11 cellular contexts compared by ENCODE assay signal in genomic region chr9:121372239-121372562, GRCh38. TPM values are rescaled to one million over a fixed set of nuclear protein-coding genes. Genes with fewer than 3 reads are reported as not detected.
DNase-seq lines count a peak whose midpoint lies in the region; ATAC-seq and TF ChIP-seq lines count a peak whose summit lies in the region.
"Had no signal": no experiment of that assay in that cellular context is flagged by ENCODE, and none has a peak within 500 bp of the region (broad histone marks: within the 10 kb centered on the region; RNA-seq: fewer than 3 reads in every experiment).

No MANE protein-coding gene starts in this region.

- H3K4me1 ChIP-seq in BLaER1 treated with 17β-estradiol and CSF1 and Interleukin-3, amounts not matched to agents 10 nM and 100 nM: peaks cover 11 to 36% (median 24%) of the 10 kb centered on the region in 10 experiments
- H3K4me1 ChIP-seq in right lobe of liver (peaks cover 0 to 42% (median 15%) of the 10 kb centered on the region in 4 donors), spleen (peaks cover 4 to 63% (median 42%) of the 10 kb centered on the region in 6 donors)

- DNase-seq in T-helper 17 cell (no peak), right lobe of liver (no peak), spleen (no peak), DMS79 (lab: John Stamatoyannopoulos, UW) (no peak), omental fat pad (ENCODE audit: low spot score) (no peak)
- DNase-seq: activated CD4-positive, alpha-beta T cell treated with anti-CD3 and anti-CD28 coated beads, Interleukin-2, amount 50 U/mL, for 1 hour; NCI-H2081 treated with DMSO at 0.1 percent for 48 hours had no signal

- no peak for ATAC-seq in T-helper 17 cell
- no peak for ATAC-seq in right lobe of liver
- ATAC-seq in omental fat pad (ENCODE audit: low FRiP score): no peak
- ATAC-seq in GM18520 (IDR thresholded peaks at IDR 0.05; ENCODE audit: unreplicated experiment): no peak
- ATAC-seq in HG03520 (IDR thresholded peaks at IDR 0.05; ENCODE audit: unreplicated experiment): no peak

- H4K20me1 ChIP-seq in BLaER1 treated with 17β-estradiol and CSF1 and Interleukin-3, amounts not matched to agents 10 nM and 100 nM: no peaks in the 10 kb centered on the region

- TF ChIP-seq CTCF in right lobe of liver (IDR thresholded peaks at IDR 0.05) (no peak), spleen (IDR thresholded peaks at IDR 0.05 in 8 of 11, conservative IDR thresholded peaks at IDR 0.05 in 3 of 11) (no peak), omental fat pad (IDR thresholded peaks at IDR 0.05) (no peak)

- TF ChIP-seq POLR2A in right lobe of liver (IDR thresholded peaks at IDR 0.05) (no peak), spleen (IDR thresholded peaks at IDR 0.05) (no peak)

- H3K36me3 Mint-ChIP-seq in T-helper 17 cell (ENCODE audit: low read depth): no peaks in the 10 kb centered on the region

- H3K36me3 ChIP-seq in BLaER1 treated with 17β-estradiol and CSF1 and Interleukin-3, amounts not matched to agents 10 nM and 100 nM: no peaks in the 10 kb centered on the region
- H3K36me3 ChIP-seq in right lobe of liver: no peaks in the 10 kb centered on the region
- no peaks in the 10 kb centered on the region for H3K36me3 ChIP-seq in spleen

- no peak overlapping the region for H3K4me3 Mint-ChIP-seq in T-helper 17 cell

- H3K4me1 Mint-ChIP-seq in T-helper 17 cell: peaks cover 26% of the 10 kb centered on the region

- intact Hi-C loops in right lobe of liver (cut with DNase I) (loop anchor here (5.0 kb wide), 1 partner anchor 50 kb away; no protein-coding TSS in a partner anchor), spleen (cut with DNase I; ENCODE audit: low total_unique reads) (loop anchor here (10.0 kb wide), 1 partner anchor 47 kb away; no protein-coding TSS in a partner anchor)

- H3K27ac ChIP-seq in BLaER1 treated with 17β-estradiol and CSF1 and Interleukin-3, amounts not matched to agents 10 nM and 100 nM: no peak overlapping the region
- H3K27ac ChIP-seq in right lobe of liver (peak overlapping the region; percentile 83 to 98 (median 98)), spleen (peak overlapping the region in 7 of 8 donors; percentile 0 to 97 (median 95))
- H3K27ac ChIP-seq: HL-60 had no signal

- H3K27ac Mint-ChIP-seq in T-helper 17 cell: peak overlapping the region; percentile 90

- peaks cover 5 to 21% (median 14%) of the 10 kb centered on the region in 11 experiments; a peak in 19 of 22 replicates for H3K9me3 ChIP-seq in BLaER1 treated with 17β-estradiol and CSF1 and Interleukin-3, amounts not matched to agents 10 nM and 100 nM (replicated peaks in 1 of 11)
- no peaks in the 10 kb centered on the region for H3K9me3 ChIP-seq in T-helper 17 cell (ENCODE audit: control insufficient read depth, low read length, poor library complexity, severe bottlenecking)
- H3K9me3 ChIP-seq in right lobe of liver: no peaks in the 10 kb centered on the region
- no peaks in the 10 kb centered on the region for H3K9me3 ChIP-seq in spleen

- WGBS in right lobe of liver (ENCODE audit: insufficient coverage, low coverage, low lambda C conversion rate, missing lambda C conversion rate): 82% methylated on average over 4 of the region's 4 CpGs
- WGBS in spleen, 5 donors: 86 to 98% (median 90%) methylated on average over 4 of the region's 4 CpGs

- H3K4me3 ChIP-seq in BLaER1 treated with 17β-estradiol and CSF1 and Interleukin-3, amounts not matched to agents 10 nM and 100 nM: no peak overlapping the region
- H3K4me3 ChIP-seq in right lobe of liver: no peak overlapping the region
- no peak overlapping the region for H3K4me3 ChIP-seq in spleen

- H3K27me3 ChIP-seq in BLaER1 treated with 17β-estradiol and CSF1 and Interleukin-3, amounts not matched to agents 10 nM and 100 nM: peaks cover 20 to 38% (median 34%) of the 10 kb centered on the region in 11 experiments
- H3K27me3 ChIP-seq in right lobe of liver: no peaks in the 10 kb centered on the region
- H3K27me3 ChIP-seq in spleen (replicated peaks in 1 of 7): no peaks in the 10 kb centered on the region

- no peaks in the 10 kb centered on the region for H3K27me3 Mint-ChIP-seq in T-helper 17 cell

- H3K9ac ChIP-seq in BLaER1 treated with 17β-estradiol and CSF1 and Interleukin-3, amounts not matched to agents 10 nM and 100 nM: no peak overlapping the region

- H3K4me2 ChIP-seq in BLaER1 treated with 17β-estradiol and CSF1 and Interleukin-3, amounts not matched to agents 10 nM and 100 nM: peak overlapping the region in 9 of 11 experiments; percentile 8 to 61 (median 30); a peak in 13 of 22 replicates

RNA-seq across cellular contexts. Expression of gene STOM, which starts 2.2 kb away (rescaled TPM):
- total RNA-seq in T-helper 17 cell (100 to 1,000 TPM in 1 of 2 donors, 10 to 100 TPM in 1; 77.9 to 115 TPM), right lobe of liver (100 to 1,000 TPM; 232 to 655 (median 443) TPM), spleen (100 to 1,000 TPM; 265 to 493 (median 335) TPM), omental fat pad (1,000 to 10,000 TPM in 1 of 4 donors, 100 to 1,000 TPM in 3; 398 to 1,331 (median 641) TPM)
- polyA plus RNA-seq in spleen: 10 to 100 TPM; 42.7 to 91.6 (median 80.7) TPM

Comparison
In these comparisons a context has a peak if more than half of its experiments do, and no peak if none do; other contexts are left out.
1. H3K27ac ChIP-seq: peak in right lobe of liver (3 of 3) and spleen (7 of 8); none in BLaER1 treated with 17β-estradiol and CSF1 and Interleukin-3, amounts not matched to agents 10 nM and 100 nM (0 of 11).